In the genomic region with DNA sequence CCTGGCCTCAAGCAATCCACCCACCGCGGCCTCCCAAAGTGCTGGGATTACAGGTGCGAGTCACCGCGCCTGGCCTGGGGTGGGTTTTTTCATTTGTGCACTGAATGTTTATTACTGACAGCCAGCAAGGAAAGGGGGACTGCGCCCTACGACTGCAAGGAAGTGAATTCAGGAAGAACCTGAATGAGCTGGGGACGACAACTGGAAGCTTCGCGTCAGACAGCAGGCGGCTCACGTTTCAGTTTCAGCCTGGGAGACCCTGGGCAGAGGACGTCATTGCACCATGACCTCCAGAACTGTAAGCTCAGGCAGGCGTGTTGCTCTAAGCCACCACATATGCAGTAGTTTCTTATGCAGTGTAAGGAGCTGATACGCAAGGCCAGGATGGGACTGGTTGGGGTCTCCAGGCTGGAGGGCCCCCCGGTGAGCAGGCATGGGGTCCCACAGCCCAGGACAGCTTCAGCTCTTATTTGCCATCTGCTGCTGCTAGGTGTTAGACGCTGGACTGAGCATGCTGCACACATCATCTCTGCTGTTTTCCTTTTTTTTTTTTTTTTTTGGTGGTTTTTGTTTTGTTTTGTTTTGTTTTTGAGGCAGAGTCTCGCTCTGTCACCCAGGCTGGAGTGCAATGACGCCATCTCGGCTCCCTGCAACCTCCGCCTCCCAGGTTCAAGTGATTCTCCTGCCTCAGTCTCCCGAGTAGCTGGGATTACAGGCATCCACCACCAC, we compare ENCODE assay signal across 8 cellular contexts.
DNase-seq lines count a peak whose midpoint lies in the region; ATAC-seq and TF ChIP-seq lines count a peak whose summit lies in the region.
"Had no signal": no experiment of that assay in that cellular context is flagged by ENCODE, and none has a peak within 500 bp of the region (broad histone marks: within the 10 kb centered on the region; RNA-seq: fewer than 3 reads in every experiment).

No MANE protein-coding gene starts in this region.

- intact Hi-C loops in stomach (cut with DNase I; ENCODE audit: low total_unique reads) (loop anchor here (10.0 kb wide), 1 partner anchor 68 kb away; a partner anchor contains a TSS), left colon (cut with DNase I, micrococcal nuclease) (loop anchor here in 1 of 2 donors (5.0 kb wide), 1 partner anchor 65 kb away; a partner anchor contains a TSS)

- TF ChIP-seq CTCF in HL-60 (IDR thresholded peaks at IDR 0.05; ENCODE audit: insufficient read depth, low read length) (no peak), stomach (IDR thresholded peaks at IDR 0.05) (no peak)

- H3K36me3 ChIP-seq in adipocyte (ENCODE audit: control insufficient read depth, insufficient read depth, low read length, severe bottlenecking) = no peaks in the 10 kb centered on the region
- no peaks in the 10 kb centered on the region for H3K36me3 ChIP-seq in stomach
- H3K36me3 ChIP-seq: MG63 had no signal

- whole genome bisulfite sequencing in stomach, 5 donors = 59 to 87% (median 84%) methylated on average over 22 of the region's 22 CpGs

- no peak for TF ChIP-seq POLR2A in stomach (IDR thresholded peaks at IDR 0.05)

- H3K4me1 ChIP-seq in adipocyte (ENCODE audit: control insufficient read depth, insufficient read depth, low read length) (peaks cover 48% of the 10 kb centered on the region), stomach (peaks cover 67 to 74% (median 70%) of the 10 kb centered on the region in 4 donors)

- H3K9me3 ChIP-seq in adipocyte (ENCODE audit: control insufficient read depth, low read length) (no peaks in the 10 kb centered on the region), stomach (no peaks in the 10 kb centered on the region)
- H3K9me3 ChIP-seq: MG63 had no signal

- TF ChIP-seq EP300 in stomach (IDR thresholded peaks at IDR 0.05) = no peak

- DNase-seq in HL-60 (ENCODE audit: low read depth in 1 of 2, low spot score in 1 of 2) (peak in 1 of 2 experiments; percentile 59), adipocyte (ENCODE audit: low read depth) (no peak), kidney glomerular epithelial cell (lab: John Stamatoyannopoulos, UW) (peak; percentile 27), stomach (no peak), midbrain (lab: John Stamatoyannopoulos, UW) (no peak), left colon (no peak), GDM1 (lab: John Stamatoyannopoulos, UW) (no peak)

- peak overlapping the region; percentile 92 for H3K9ac ChIP-seq in adipocyte (ENCODE audit: low read length)

- H3K27ac ChIP-seq in HL-60 (replicated peaks) (peak overlapping the region; percentile 94), stomach (peak overlapping the region; percentile 41 to 94 (median 90))

- H3K27me3 ChIP-seq in HL-60 (ENCODE audit: insufficient read depth, poor library complexity, severe bottlenecking) (no peaks in the 10 kb centered on the region), adipocyte (replicated peaks; ENCODE audit: control insufficient read depth, insufficient read depth, low read length) (no peaks in the 10 kb centered on the region), stomach (no peaks in the 10 kb centered on the region)
- H3K27me3 ChIP-seq: MG63 had no signal

- ATAC-seq in left colon = no peak

- no peak overlapping the region for H3K4me3 ChIP-seq in HL-60 (replicated peaks; ENCODE audit: insufficient read depth, low read length)
- H3K4me3 ChIP-seq in adipocyte (ENCODE audit: low read length) = peak overlapping the region; percentile 60
- H3K4me3 ChIP-seq in stomach = no peak overlapping the region
